In the genomic region with DNA sequence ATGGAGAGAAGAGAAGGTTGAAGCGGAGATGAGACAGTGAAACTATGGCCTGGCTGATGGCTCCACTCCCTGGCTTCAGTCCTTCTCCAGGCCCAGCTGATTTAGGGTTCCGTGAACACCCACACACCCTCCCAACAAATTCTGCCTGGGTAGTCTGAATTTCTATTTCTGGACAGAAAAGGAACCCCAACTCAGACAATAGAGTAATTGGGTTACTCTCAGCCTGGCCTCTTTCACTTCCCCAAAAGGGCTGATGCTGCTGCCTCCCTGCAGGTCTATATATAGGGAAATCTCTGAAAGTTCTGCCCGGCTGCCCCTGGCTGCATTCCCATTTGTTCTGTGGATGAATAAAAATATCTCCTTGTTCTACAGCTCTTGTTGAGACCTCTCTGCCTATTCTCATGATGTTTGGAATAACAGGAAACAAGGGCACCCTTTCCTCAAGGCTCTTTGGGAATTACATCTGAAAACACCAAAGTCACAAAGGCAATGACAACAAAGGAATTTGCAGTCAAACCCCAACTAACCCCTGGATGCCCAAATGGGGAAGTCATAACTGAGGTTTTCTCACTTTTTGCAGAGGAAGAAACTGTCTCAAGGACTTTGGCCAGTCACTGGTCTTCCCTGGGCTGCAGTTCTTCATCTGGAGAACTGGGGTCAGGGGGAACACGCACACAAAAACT, we compare ENCODE assay signal across 8 cellular contexts. TPM values are rescaled to one million over a fixed set of nuclear protein-coding genes. Genes with fewer than 3 reads are reported as not detected.
DNase-seq lines count a peak whose midpoint lies in the region; ATAC-seq and TF ChIP-seq lines count a peak whose summit lies in the region.

No MANE protein-coding gene starts in this region.

- H3K36me3 Mint-ChIP-seq in stimulated activated naive B cell treated with anti-CD40 and anti-IgM and Interleukin-4, amounts not matched to agents 10 μg/mL and 1 μg/mL and 100 μg/mL, for 72 hours, result no peaks in the 10 kb centered on the region
- H3K36me3 Mint-ChIP-seq in WTC11, result no peaks in the 10 kb centered on the region

- ATAC-seq in GM19328 (IDR thresholded peaks at IDR 0.05; ENCODE audit: unreplicated experiment) (peak; percentile 84), HG03196 (IDR thresholded peaks at IDR 0.05; ENCODE audit: unreplicated experiment) (peak; percentile 74), WTC11 (no peak)
- peak; percentile 89 to 90 for ATAC-seq in stimulated activated naive B cell treated with anti-CD40 and anti-IgM and Interleukin-4, amounts not matched to agents 10 μg/mL and 1 μg/mL and 100 μg/mL, for 72 hours (replicated peaks)

- H3K4me3 Mint-ChIP-seq in stimulated activated naive B cell treated with anti-CD40 and anti-IgM and Interleukin-4, amounts not matched to agents 10 μg/mL and 1 μg/mL and 100 μg/mL, for 72 hours, result peak overlapping the region; percentile 63 to 74
- no peak overlapping the region for H3K4me3 Mint-ChIP-seq in WTC11

- CTCF ChIA-PET in WTC11 (lab: Charles Lee), result interaction anchor here (1.1 to 1.9 kb wide), 3 partner anchors 17 to 367 kb away, joined by 4 to 5 read pairs (median 4); no protein-coding TSS in a partner anchor

- H3K4me1 Mint-ChIP-seq in stimulated activated naive B cell treated with anti-CD40 and anti-IgM and Interleukin-4, amounts not matched to agents 10 μg/mL and 1 μg/mL and 100 μg/mL, for 72 hours, result peaks cover 45 to 51% of the 10 kb centered on the region in 2 donors
- no peaks in the 10 kb centered on the region for H3K4me1 Mint-ChIP-seq in WTC11

- H3K9me3 Mint-ChIP-seq in stimulated activated naive B cell treated with anti-CD40 and anti-IgM and Interleukin-4, amounts not matched to agents 10 μg/mL and 1 μg/mL and 100 μg/mL, for 72 hours, result peaks cover 0 to 1% of the 10 kb centered on the region in 2 donors
- no peaks in the 10 kb centered on the region for H3K9me3 Mint-ChIP-seq in WTC11

- no peaks in the 10 kb centered on the region for H3K27me3 Mint-ChIP-seq in stimulated activated naive B cell treated with anti-CD40 and anti-IgM and Interleukin-4, amounts not matched to agents 10 μg/mL and 1 μg/mL and 100 μg/mL, for 72 hours
- peaks cover 17% of the 10 kb centered on the region; the same call in 1 of the 2 replicates for H3K27me3 Mint-ChIP-seq in WTC11 (ENCODE audit: low read depth)

- peak overlapping the region; percentile 75 for H3K27ac Mint-ChIP-seq in stimulated activated naive B cell treated with anti-CD40 and anti-IgM and Interleukin-4, amounts not matched to agents 10 μg/mL and 1 μg/mL and 100 μg/mL, for 72 hours
- H3K27ac Mint-ChIP-seq in WTC11, result no peak overlapping the region

- TF ChIP-seq CTCF in WTC11 (IDR thresholded peaks at IDR 0.05), result no peak

- DNase-seq in dermis blood vessel endothelial cell (peak; percentile 13), cerebellum (ENCODE audit: low spot score) (no peak), NCI-H69 (lab: John Stamatoyannopoulos, UW) (no peak), NCI-H187 treated with DMSO at 0.1 percent for 48 hours (lab: John Stamatoyannopoulos, UW) (no peak), WTC11 (ENCODE audit: low spot score) (no peak)
- peak; percentile 57 for DNase-seq in stimulated activated naive B cell treated with anti-CD40 and anti-IgM and Interleukin-4, amounts not matched to agents 10 μg/mL and 1 μg/mL and 100 μg/mL, for 72 hours

- POLR2A ChIA-PET in WTC11 (lab: Charles Lee), result no interaction called here

TF ChIP-seq in WTC11, 78 proteins besides CTCF, POLR2A, EP300 and RAD21:
- TF ChIP-seq, protein P1, sequence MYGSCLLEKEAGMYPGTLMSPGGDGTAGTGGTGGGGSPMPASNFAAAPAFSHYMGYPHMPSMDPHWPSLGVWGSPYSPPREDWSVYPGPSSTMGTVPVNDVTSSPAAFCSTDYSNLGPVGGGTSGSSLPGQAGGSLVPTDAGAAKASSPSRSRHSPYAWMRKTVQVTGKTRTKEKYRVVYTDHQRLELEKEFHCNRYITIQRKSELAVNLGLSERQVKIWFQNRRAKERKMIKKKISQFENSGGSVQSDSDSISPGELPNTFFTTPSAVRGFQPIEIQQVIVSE (CRISPR knock-in tag; IDR thresholded peaks at IDR 0.05; ENCODE audit: borderline replicate concordance), result no peak
- TF ChIP-seq, protein P2, sequence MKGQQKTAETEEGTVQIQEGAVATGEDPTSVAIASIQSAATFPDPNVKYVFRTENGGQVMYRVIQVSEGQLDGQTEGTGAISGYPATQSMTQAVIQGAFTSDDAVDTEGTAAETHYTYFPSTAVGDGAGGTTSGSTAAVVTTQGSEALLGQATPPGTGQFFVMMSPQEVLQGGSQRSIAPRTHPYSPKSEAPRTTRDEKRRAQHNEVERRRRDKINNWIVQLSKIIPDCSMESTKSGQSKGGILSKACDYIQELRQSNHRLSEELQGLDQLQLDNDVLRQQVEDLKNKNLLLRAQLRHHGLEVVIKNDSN (CRISPR knock-in tag; IDR thresholded peaks at IDR 0.05), result no peak
- TF ChIP-seq, protein P3, sequence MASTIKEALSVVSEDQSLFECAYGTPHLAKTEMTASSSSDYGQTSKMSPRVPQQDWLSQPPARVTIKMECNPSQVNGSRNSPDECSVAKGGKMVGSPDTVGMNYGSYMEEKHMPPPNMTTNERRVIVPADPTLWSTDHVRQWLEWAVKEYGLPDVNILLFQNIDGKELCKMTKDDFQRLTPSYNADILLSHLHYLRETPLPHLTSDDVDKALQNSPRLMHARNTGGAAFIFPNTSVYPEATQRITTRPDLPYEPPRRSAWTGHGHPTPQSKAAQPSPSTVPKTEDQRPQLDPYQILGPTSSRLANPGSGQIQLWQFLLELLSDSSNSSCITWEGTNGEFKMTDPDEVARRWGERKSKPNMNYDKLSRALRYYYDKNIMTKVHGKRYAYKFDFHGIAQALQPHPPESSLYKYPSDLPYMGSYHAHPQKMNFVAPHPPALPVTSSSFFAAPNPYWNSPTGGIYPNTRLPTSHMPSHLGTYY (CRISPR knock-in tag; IDR thresholded peaks at IDR 0.05), result no peak
- TF ChIP-seq MXD4 (CRISPR knock-in tag; IDR thresholded peaks at IDR 0.05; ENCODE audit: borderline replicate concordance), result no peak
- no peak for TF ChIP-seq SOX15 (CRISPR knock-in tag; IDR thresholded peaks at IDR 0.05)
- no peak for TF ChIP-seq NR1H2 (CRISPR knock-in tag; IDR thresholded peaks at IDR 0.05)
- TF ChIP-seq, protein P4, sequence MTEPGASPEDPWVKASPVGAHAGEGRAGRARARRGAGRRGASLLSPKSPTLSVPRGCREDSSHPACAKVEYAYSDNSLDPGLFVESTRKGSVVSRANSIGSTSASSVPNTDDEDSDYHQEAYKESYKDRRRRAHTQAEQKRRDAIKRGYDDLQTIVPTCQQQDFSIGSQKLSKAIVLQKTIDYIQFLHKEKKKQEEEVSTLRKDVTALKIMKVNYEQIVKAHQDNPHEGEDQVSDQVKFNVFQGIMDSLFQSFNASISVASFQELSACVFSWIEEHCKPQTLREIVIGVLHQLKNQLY (CRISPR knock-in tag; IDR thresholded peaks at IDR 0.05), result no peak

RNA-seq across cellular contexts. Expression of a gene that starts 11.4 kb away (rescaled TPM):
- total RNA-seq in dermis blood vessel endothelial cell (10.6 and 16.2 TPM in 2 replicates), cerebellum (11.1 TPM), WTC11 (2021) (3.7 to 5.4 TPM (median 4.0 TPM) in 3 replicates)

RNA-seq across cellular contexts. Expression of a gene that starts 30.2 kb away (rescaled TPM):
- 88.5 and 144 TPM in 2 replicates for total RNA-seq in dermis blood vessel endothelial cell
- total RNA-seq in cerebellum, result 47.2 TPM
- total RNA-seq in WTC11 (2021), result 7.0 to 7.6 TPM (median 7.4 TPM) in 3 replicates

Comparison
In these comparisons a context has a peak if more than half of its experiments do, and no peak if none do; other contexts are left out.
1. DNase-seq: peak in dermis blood vessel endothelial cell (single experiment) and stimulated activated naive B cell treated with anti-CD40 and anti-IgM and Interleukin-4, amounts not matched to agents 10 μg/mL and 1 μg/mL and 100 μg/mL, for 72 hours (single experiment); none in cerebellum (single experiment), NCI-H69 (single experiment), NCI-H187 treated with DMSO at 0.1 percent for 48 hours (single experiment) and WTC11 (single experiment).